ENCODE assay signal across 8 cellular contexts in the genomic region with DNA sequence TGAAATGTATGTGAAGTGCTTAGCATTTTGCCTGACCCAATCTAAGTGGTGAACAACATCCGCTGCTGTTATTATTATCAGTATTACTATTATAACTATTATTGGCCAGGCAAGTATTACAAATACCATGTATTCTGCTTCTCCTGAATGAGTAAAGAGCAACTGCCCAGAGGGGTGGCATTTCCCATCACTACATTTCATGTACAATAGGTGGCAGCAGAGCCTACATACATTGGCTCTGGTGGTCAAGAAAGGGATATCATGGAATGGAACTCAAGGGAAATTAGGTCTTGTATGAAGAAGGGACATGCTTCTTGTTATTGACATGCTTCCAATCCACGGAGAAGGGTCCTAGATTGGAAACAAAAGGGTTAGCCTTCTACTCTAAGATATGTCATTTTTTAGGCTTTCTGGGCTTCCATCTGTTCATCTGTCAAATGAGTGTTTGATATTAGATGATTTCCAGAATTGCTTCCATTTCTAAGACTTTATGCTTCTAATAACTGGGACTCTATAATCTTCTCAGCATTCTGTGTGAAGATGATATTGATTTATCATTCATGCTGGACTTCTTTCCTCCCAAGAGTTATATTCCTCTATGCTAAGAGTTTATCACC.
DNase-seq lines count a peak whose midpoint lies in the region; ATAC-seq, FAIRE-seq and TF ChIP-seq lines count a peak whose summit lies in the region.

No MANE protein-coding gene starts in this region.

- no peak overlapping the region for H3K27ac ChIP-seq in DND-41 (ENCODE audit: low read length)
- H3K27ac ChIP-seq in sigmoid colon: no peak overlapping the region

- H3K27me3 ChIP-seq in DND-41 (ENCODE audit: insufficient read depth, low read length, poor library complexity) (no peaks in the 10 kb centered on the region), sigmoid colon (no peaks in the 10 kb centered on the region)

- no peak overlapping the region for H3K4me2 ChIP-seq in DND-41 (ENCODE audit: insufficient read depth, low read length)

- TF ChIP-seq POLR2A in sigmoid colon (IDR thresholded peaks at IDR 0.05): no peak

- no peak overlapping the region for H3K4me3 ChIP-seq in DND-41 (ENCODE audit: low read depth in 1 of 2, low read length in 2 of 2)
- no peak overlapping the region for H3K4me3 ChIP-seq in sigmoid colon

- H3K79me2 ChIP-seq in DND-41 (ENCODE audit: insufficient read depth, low read length): no peaks in the 10 kb centered on the region

- peaks cover 6% of the 10 kb centered on the region; the same call in 1 of the 2 replicates for H3K36me3 ChIP-seq in DND-41 (ENCODE audit: insufficient read depth, low read length)
- peaks cover 0 to 13% (median 0%) of the 10 kb centered on the region in 4 donors for H3K36me3 ChIP-seq in sigmoid colon

- H3K36me3 Mint-ChIP-seq in glutamatergic neuron (ENCODE audit: unreplicated experiment): peaks cover 3% of the 10 kb centered on the region

- no peak overlapping the region for H3K27ac Mint-ChIP-seq in glutamatergic neuron (ENCODE audit: unreplicated experiment)

- no peak overlapping the region for H3K9ac ChIP-seq in DND-41 (ENCODE audit: low read depth, low read length)

- H4K20me1 ChIP-seq in DND-41 (ENCODE audit: insufficient read depth, low read length): no peaks in the 10 kb centered on the region

- peaks cover 2% of the 10 kb centered on the region for H3K9me3 Mint-ChIP-seq in glutamatergic neuron (ENCODE audit: unreplicated experiment)

- TF ChIP-seq CTCF in DND-41 (IDR thresholded peaks at IDR 0.05; ENCODE audit: borderline replicate concordance, extremely low read depth, low read length, poor library complexity, severe bottlenecking) (peak; percentile 61), glutamatergic neuron (IDR thresholded peaks at IDR 0.05; ENCODE audit: partially characterized antibody, unreplicated experiment) (peak; percentile 84), sigmoid colon (IDR thresholded peaks at IDR 0.05) (peak; percentile 64 to 80 (median 74))

- H3K9me3 ChIP-seq in DND-41 (ENCODE audit: insufficient read depth, low read length, severe bottlenecking): no peaks in the 10 kb centered on the region
- H3K9me3 ChIP-seq in sigmoid colon: no peaks in the 10 kb centered on the region

- intact Hi-C loops in sigmoid colon (cut with DNase I): no loop called here

- peaks cover 3% of the 10 kb centered on the region for H3K4me1 Mint-ChIP-seq in glutamatergic neuron (ENCODE audit: low read depth, unreplicated experiment)

- H2AFZ ChIP-seq in DND-41 (ENCODE audit: low read depth, low read length): no peak overlapping the region

- peaks cover 5% of the 10 kb centered on the region for H3K27me3 Mint-ChIP-seq in glutamatergic neuron (ENCODE audit: unreplicated experiment)

- no peak for DNase-seq in DND-41
- peak; percentile 69 for DNase-seq in H4 (ENCODE audit: low spot score)
- DNase-seq in NCI-H1694 (lab: John Stamatoyannopoulos, UW): peak; percentile 50
- peak; percentile 34 for DNase-seq in glutamatergic neuron
- no peak for DNase-seq in sigmoid colon
- DNase-seq in stimulated activated CD4-positive, alpha-beta T cell treated with anti-CD3 and anti-CD28 coated beads, Interleukin-4, amount 100 ng/mL, for 4 hours: no peak

- no peak; the same call in 2 of the 3 replicates for ATAC-seq in DND-41 (ENCODE audit: insufficient read depth, low read depth)
- no peak for ATAC-seq in HG03095 (IDR thresholded peaks at IDR 0.05; ENCODE audit: unreplicated experiment)

- H3K4me3 Mint-ChIP-seq in glutamatergic neuron (ENCODE audit: unreplicated experiment): no peak overlapping the region

- TF ChIP-seq EP300 in sigmoid colon (IDR thresholded peaks at IDR 0.05): no peak

- FAIRE-seq in TTC549 (lab: Jason Lieb, UNC): peak; percentile 79

- H3K4me1 ChIP-seq in DND-41 (ENCODE audit: insufficient read depth, low read length): no peaks in the 10 kb centered on the region
- no peaks in the 10 kb centered on the region for H3K4me1 ChIP-seq in sigmoid colon

- 55 to 69% methylated on average over 2 of the region's 2 CpGs for WGBS in sigmoid colon, 2 donors

Comparison
In these comparisons a context has a peak if more than half of its experiments do, and no peak if none do; other contexts are left out.
1. DNase-seq: peak in H4 (single experiment), NCI-H1694 (single experiment) and glutamatergic neuron (single experiment); none in DND-41 (single experiment), sigmoid colon (single experiment) and stimulated activated CD4-positive, alpha-beta T cell treated with anti-CD3 and anti-CD28 coated beads, Interleukin-4, amount 100 ng/mL, for 4 hours (0 of 2).
2. Peak in every context shown above with its lines, with median percentiles within 50 percentile points of each other: CTCF ChIP-seq.